Comparison of ENCODE assay signal across 19 cellular contexts in the genomic region with DNA sequence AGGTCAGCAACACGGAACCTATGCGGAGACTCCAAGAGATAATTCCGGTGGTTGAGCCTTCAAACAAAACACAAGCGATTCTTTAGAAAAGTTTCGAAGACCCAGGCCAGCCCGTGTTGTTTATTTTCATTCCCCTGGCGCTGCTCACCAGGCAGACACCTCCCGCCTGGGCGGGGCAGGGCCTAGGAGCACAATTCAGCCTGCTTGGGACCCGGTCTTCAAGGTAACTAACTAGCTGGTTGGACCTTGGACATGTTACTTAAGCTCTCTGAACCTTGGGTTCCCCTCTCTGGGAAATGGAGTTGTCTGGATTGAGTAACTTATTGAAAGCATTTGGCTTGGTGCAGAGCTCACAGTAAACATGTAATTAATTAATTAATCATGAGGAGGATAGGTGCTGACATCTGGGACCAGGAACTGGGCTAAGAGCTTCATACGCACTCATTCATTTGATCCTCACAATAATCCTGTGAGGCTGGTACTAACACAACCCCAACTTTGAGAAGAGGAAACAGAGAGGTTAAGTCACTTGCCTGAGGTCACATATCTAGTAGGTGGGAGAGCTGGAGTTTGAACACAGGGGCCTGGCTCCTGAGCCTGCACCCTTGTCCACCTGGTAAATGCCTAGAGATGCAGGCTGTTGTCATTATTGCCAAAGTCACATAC.
DNase-seq lines count a peak whose midpoint lies in the region; ATAC-seq and TF ChIP-seq lines count a peak whose summit lies in the region.
"Had no signal": no experiment of that assay in that cellular context is flagged by ENCODE, and none has a peak within 500 bp of the region (broad histone marks: within the 10 kb centered on the region; RNA-seq: fewer than 3 reads in every experiment).

No MANE protein-coding gene starts in this region.

- DNase-seq in Calu3: no peak
- DNase-seq in HT-29 (ENCODE audit: low spot score): peak; percentile 60
- DNase-seq in posterior vena cava (ENCODE audit: low spot score): peak; percentile 36
- no peak for DNase-seq in Right ventricle myocardium superior
- no peak for DNase-seq in NCI-H446 (lab: John Stamatoyannopoulos, UW)
- DNase-seq: activated CD4-positive, alpha-beta T cell treated with anti-CD3 and anti-CD28 coated beads, Interleukin-2, amount 10 ng/mL, durations not matched to agents 7 days and 5 days; activated T-cell treated with anti-CD3 and anti-CD28 coated beads, Interleukin-2, amount 50 U/mL, for 1 hour; erythroblast; NCI-H1092; NCI-H2081 treated with DMSO at 0.1 percent for 48 hours; NCI-H524; nucleus accumbens; stimulated activated naive CD4-positive, alpha-beta T cell; T-helper 1 cell; thyroid gland had no signal

- no peak overlapping the region for H3K4me3 ChIP-seq in esophagus (ENCODE audit: low read depth in 1 of 2, low read length in 2 of 2)
- H3K4me3 ChIP-seq: thyroid gland had no signal

- CTCF ChIA-PET in Calu3 (lab: Charles Lee): no interaction called here

- H3K27ac ChIP-seq in esophagus (ENCODE audit: low read depth in 2 of 2, low read length in 1 of 2): peak overlapping the region; percentile 32 to 88
- H3K27ac ChIP-seq: KMS-11, thyroid gland had no signal

- H3K4me1 ChIP-seq in esophagus (ENCODE audit: control insufficient read depth in 2 of 2, insufficient read depth in 2 of 2, low read length in 1 of 2): peaks cover 0 to 10% of the 10 kb centered on the region in 2 donors
- H3K4me1 ChIP-seq: thyroid gland had no signal

- no peak for TF ChIP-seq CTCF in Calu3 (IDR thresholded peaks at IDR 0.05; ENCODE audit: unreplicated experiment)

- no peaks in the 10 kb centered on the region for H3K9me3 Mint-ChIP-seq in Calu3 (ENCODE audit: low read depth, unreplicated experiment)
- H3K9me3 Mint-ChIP-seq: activated CD4-positive, alpha-beta T cell treated with anti-CD3 and anti-CD28 coated beads, Interleukin-2, amount 10 ng/mL, durations not matched to agents 7 days and 5 days; dendritic cell treated with granulocyte-macrophage colony-stimulating factor and Interleukin-4, amounts not matched to agents 40 ng/mL and 50 ng/mL, for 4 days had no signal

- intact Hi-C loops in Calu3 (cut with micrococcal nuclease; ENCODE audit: unreplicated experiment) (no loop called here), posterior vena cava (cut with DNase I) (no loop called here), Right ventricle myocardium superior (cut with DNase I) (no loop called here)

- 58 to 70% methylated on average over 11 of the region's 11 CpGs for WGBS in esophagus, 2 donors

- no peak overlapping the region for H3K4me3 Mint-ChIP-seq in Calu3 (ENCODE audit: low read depth, unreplicated experiment)
- H3K4me3 Mint-ChIP-seq: activated CD4-positive, alpha-beta T cell treated with anti-CD3 and anti-CD28 coated beads, Interleukin-2, amount 10 ng/mL, durations not matched to agents 7 days and 5 days; dendritic cell treated with granulocyte-macrophage colony-stimulating factor and Interleukin-4, amounts not matched to agents 40 ng/mL and 50 ng/mL, for 4 days had no signal

- H3K9me3 ChIP-seq in esophagus (ENCODE audit: control insufficient read depth in 2 of 2, insufficient read depth in 1 of 2, low read depth in 1 of 2, low read length in 1 of 2): no peaks in the 10 kb centered on the region
- H3K9me3 ChIP-seq: thyroid gland had no signal

- peaks cover 19% of the 10 kb centered on the region for H3K4me1 Mint-ChIP-seq in Calu3 (ENCODE audit: low read depth, unreplicated experiment)

- no peaks in the 10 kb centered on the region for H3K27me3 ChIP-seq in esophagus (ENCODE audit: control insufficient read depth in 1 of 2, insufficient read depth in 2 of 2, low read length in 2 of 2)
- H3K27me3 ChIP-seq: thyroid gland had no signal

- no peak overlapping the region for H3K27ac Mint-ChIP-seq in Calu3 (ENCODE audit: unreplicated experiment)
- H3K27ac Mint-ChIP-seq: activated CD4-positive, alpha-beta T cell treated with anti-CD3 and anti-CD28 coated beads, Interleukin-2, amount 10 ng/mL, durations not matched to agents 7 days and 5 days; dendritic cell treated with granulocyte-macrophage colony-stimulating factor and Interleukin-4, amounts not matched to agents 40 ng/mL and 50 ng/mL, for 4 days had no signal

- H3K27me3 Mint-ChIP-seq in Calu3 (ENCODE audit: unreplicated experiment): no peaks in the 10 kb centered on the region
- H3K27me3 Mint-ChIP-seq: activated CD4-positive, alpha-beta T cell treated with anti-CD3 and anti-CD28 coated beads, Interleukin-2, amount 10 ng/mL, durations not matched to agents 7 days and 5 days; dendritic cell treated with granulocyte-macrophage colony-stimulating factor and Interleukin-4, amounts not matched to agents 40 ng/mL and 50 ng/mL, for 4 days had no signal

- BruUV-seq in Calu3 (replicated peaks; lab: Mats Ljungman, UMichigan): TSS peak; percentile 10

- H3K36me3 ChIP-seq in esophagus (ENCODE audit: control insufficient read depth in 2 of 2, insufficient read depth in 2 of 2, low read length in 1 of 2): peaks cover 9 to 20% of the 10 kb centered on the region in 2 donors

- ATAC-seq in Right ventricle myocardium superior (ENCODE audit: poor library complexity) (no peak), GM19324 (IDR thresholded peaks at IDR 0.05; ENCODE audit: low FRiP score, unreplicated experiment) (no peak)

- H3K36me3 Mint-ChIP-seq in Calu3 (ENCODE audit: insufficient read depth, unreplicated experiment): peaks cover 15% of the 10 kb centered on the region

Comparison
In these comparisons a context has a peak if more than half of its experiments do, and no peak if none do; other contexts are left out.
1. DNase-seq: peak in HT-29 (single experiment) and posterior vena cava (single experiment); none in Calu3 (single experiment), Right ventricle myocardium superior (single experiment) and NCI-H446 (0 of 2).